ENCODE assay signal across 8 cellular contexts in genomic region chr15:90648137-90649070, GRCh38.
A peak's percentile ranks its signal among the peaks of the same experiment; 100 is the strongest.
DNase-seq lines count a peak whose midpoint lies in the region; ATAC-seq, FAIRE-seq and TF ChIP-seq lines count a peak whose summit lies in the region.

No MANE protein-coding gene starts in this region.

- DNase-seq in BJ (ENCODE audit: low read depth) = no peak
- DNase-seq in HUDEP-2 (lab: John Stamatoyannopoulos, UW; ENCODE audit: unreplicated experiment in 76 of 76) = peak in 74 of 76 experiments; percentile 13 to 96 (median 77)
- peak; percentile 34 for DNase-seq in RCC 7860 (ENCODE audit: low spot score)
- DNase-seq in fibroblast of villous mesenchyme (ENCODE audit: low read depth) = peak; percentile 86
- DNase-seq in neural progenitor cell (ENCODE audit: low spot score) = peak; percentile 79
- DNase-seq in transverse colon = peak; percentile 67

- H3K4me3 Mint-ChIP-seq in activated T-helper 17 cell treated with anti-CD3 and anti-CD28 coated beads, Interleukin-2, amount 50 U/mL, for 72 hours = peak overlapping the region; percentile 84
- H3K4me3 Mint-ChIP-seq in neural progenitor cell = no peak overlapping the region

- POLR2A ChIA-PET in BJ (lab: Charles Lee) = no interaction called here

- H3K27me3 Mint-ChIP-seq in activated T-helper 17 cell treated with anti-CD3 and anti-CD28 coated beads, Interleukin-2, amount 50 U/mL, for 72 hours = no peaks in the 10 kb centered on the region
- H3K27me3 Mint-ChIP-seq in neural progenitor cell (ENCODE audit: insufficient read depth, low read depth) = peaks cover 7% of the 10 kb centered on the region

- H3K4me2 ChIP-seq in neural progenitor cell = no peak overlapping the region

- no peaks in the 10 kb centered on the region for H3K79me2 ChIP-seq in neural progenitor cell (ENCODE audit: low read depth)

- TF ChIP-seq CTCF in BJ (IDR thresholded peaks at IDR 0.05; ENCODE audit: insufficient read depth, low read depth, low read length) (peak; percentile 88), fibroblast of villous mesenchyme (IDR thresholded peaks at IDR 0.05; ENCODE audit: insufficient read depth, low read depth, low read length) (peak; percentile 91), neural progenitor cell (IDR thresholded peaks at IDR 0.05) (peak; percentile 89), transverse colon (IDR thresholded peaks at IDR 0.05) (peak; percentile 85 to 95 (median 89))

- H3K4me1 ChIP-seq in neural progenitor cell (no peaks in the 10 kb centered on the region), transverse colon (peaks cover 0 to 17% (median 9%) of the 10 kb centered on the region in 4 donors)

- no peak overlapping the region for H2AFZ ChIP-seq in neural progenitor cell (replicated peaks)

- peak overlapping the region; percentile 96 for H3K27ac Mint-ChIP-seq in activated T-helper 17 cell treated with anti-CD3 and anti-CD28 coated beads, Interleukin-2, amount 50 U/mL, for 72 hours
- H3K27ac Mint-ChIP-seq in neural progenitor cell = no peak overlapping the region

- H3K9ac ChIP-seq in neural progenitor cell = no peak overlapping the region

- peak; percentile 66 for ATAC-seq in GM19023 (IDR thresholded peaks at IDR 0.05; ENCODE audit: unreplicated experiment)
- peak; percentile 91 for ATAC-seq in activated T-helper 17 cell treated with anti-CD3 and anti-CD28 coated beads, Interleukin-2, amount 50 U/mL, for 72 hours (replicated peaks)

- H3K36me3 Mint-ChIP-seq in activated T-helper 17 cell treated with anti-CD3 and anti-CD28 coated beads, Interleukin-2, amount 50 U/mL, for 72 hours (ENCODE audit: low read depth) = no peaks in the 10 kb centered on the region
- peaks cover 6% of the 10 kb centered on the region for H3K36me3 Mint-ChIP-seq in neural progenitor cell

- TF ChIP-seq POLR2A in transverse colon (IDR thresholded peaks at IDR 0.05) = no peak

- H3K9me3 Mint-ChIP-seq in activated T-helper 17 cell treated with anti-CD3 and anti-CD28 coated beads, Interleukin-2, amount 50 U/mL, for 72 hours = no peaks in the 10 kb centered on the region
- no peaks in the 10 kb centered on the region for H3K9me3 Mint-ChIP-seq in neural progenitor cell

- TF ChIP-seq EP300 in transverse colon (IDR thresholded peaks at IDR 0.05; ENCODE audit: low read depth) = peak; percentile 49

- no peak overlapping the region for H3K27ac ChIP-seq in neural progenitor cell
- H3K27ac ChIP-seq in transverse colon = peak overlapping the region; percentile 43 to 72 (median 60)

- WGBS in transverse colon (ENCODE audit: low coverage in 1 of 2), 2 donors = 11 to 24% methylated on average over 2 to 14 of the region's 14 CpGs

- CTCF ChIA-PET in BJ (lab: Yijun Ruan, JAX) = interaction anchor here (0.6 to 3.4 kb wide), 33 partner anchors 8 to 329 kb away, joined by 3 to 64 read pairs (median 4); partner anchors contain the start of genes FES and HDDC3

- FAIRE-seq in RCC 7860 (lab: Jason Lieb, UNC) = no peak

- H3K9me3 ChIP-seq in neural progenitor cell (ENCODE audit: low read depth) (no peaks in the 10 kb centered on the region), transverse colon (no peaks in the 10 kb centered on the region)

- no peaks in the 10 kb centered on the region for H3F3A ChIP-seq in neural progenitor cell (ENCODE audit: low read depth)

- H3K36me3 ChIP-seq in BJ (ENCODE audit: control insufficient read depth, insufficient read depth, low read length) (no peaks in the 10 kb centered on the region; the same call in 1 of the 2 replicates), neural progenitor cell (no peaks in the 10 kb centered on the region), transverse colon (no peaks in the 10 kb centered on the region)

- H3K27me3 ChIP-seq in BJ (ENCODE audit: control insufficient read depth, insufficient read depth, low read length) (no peaks in the 10 kb centered on the region), neural progenitor cell (no peaks in the 10 kb centered on the region), transverse colon (no peaks in the 10 kb centered on the region)

- H4K20me1 ChIP-seq in neural progenitor cell (ENCODE audit: low read depth) = no peaks in the 10 kb centered on the region

- intact Hi-C loops in transverse colon (cut with DNase I; ENCODE audit: low total_unique reads) = loop anchor here (1.0 kb wide), 1 partner anchor 237 kb away; no protein-coding TSS in a partner anchor

- H3K4me3 ChIP-seq in BJ (ENCODE audit: low read depth, low read length) (no peak overlapping the region), fibroblast of villous mesenchyme (ENCODE audit: low read depth, low read length) (no peak overlapping the region), neural progenitor cell (no peak overlapping the region), transverse colon (peak overlapping the region in 1 of 4 donors; percentile 16)

- H3K4me1 Mint-ChIP-seq in activated T-helper 17 cell treated with anti-CD3 and anti-CD28 coated beads, Interleukin-2, amount 50 U/mL, for 72 hours = peaks cover 31% of the 10 kb centered on the region
- H3K4me1 Mint-ChIP-seq in neural progenitor cell = peaks cover 5% of the 10 kb centered on the region

- in situ Hi-C loops in transverse colon (cut with MboI; ENCODE audit: low pct_ligation_motif_present in 1 of 4, low pct_unique_long_range_greater_than_20kb in 1 of 4, low sequenced_read_pairs in 3 of 4) = loop anchor here in 3 of 4 donors (5.0 to 10.0 kb wide), 3 partner anchors 46 to 239 kb away; partner anchors contain the start of gene FES (in 1 of the 3)
